ENCODE assay signal across 30 cellular contexts in the genomic region with DNA sequence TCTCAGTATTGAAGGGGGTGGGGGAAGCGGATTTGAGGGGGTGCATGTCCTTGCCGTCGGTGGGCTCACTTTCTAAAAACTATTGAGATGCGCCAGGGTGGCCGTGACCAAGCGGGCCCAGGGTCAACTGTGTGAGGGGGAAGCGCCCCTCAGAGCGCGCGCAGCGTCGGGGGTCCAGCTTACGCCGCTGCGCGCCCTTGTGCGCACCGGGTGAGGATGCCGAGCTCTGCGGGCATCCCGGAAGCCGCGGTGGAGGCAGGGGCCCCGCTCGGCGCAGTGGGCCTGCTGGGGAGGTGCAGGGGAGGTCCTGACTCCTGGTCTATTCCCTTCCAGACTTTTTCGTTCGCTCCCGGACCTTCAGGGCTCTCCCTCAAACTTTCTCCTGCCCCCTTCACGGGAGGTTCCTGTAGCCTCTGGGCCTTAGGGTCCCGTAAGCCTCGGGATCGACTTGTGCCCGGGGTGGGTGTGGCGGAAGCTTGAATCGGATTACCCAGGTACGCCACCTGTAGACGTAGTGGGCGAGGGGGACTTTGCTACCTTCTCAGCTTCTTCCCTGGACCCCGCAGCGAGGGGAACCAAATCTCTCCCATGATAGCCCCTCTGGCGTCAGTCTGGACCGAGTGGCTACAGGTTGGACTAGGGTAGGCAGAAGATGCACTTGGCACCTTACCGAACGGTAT. TPM values are rescaled to one million over a fixed set of nuclear protein-coding genes. Genes with fewer than 3 reads are reported as not detected.
DNase-seq lines count a peak whose midpoint lies in the region; ATAC-seq and TF ChIP-seq lines count a peak whose summit lies in the region.
"Had no signal": no experiment of that assay in that cellular context is flagged by ENCODE, and none has a peak within 500 bp of the region (broad histone marks: within the 10 kb centered on the region; RNA-seq: fewer than 3 reads in every experiment).

No MANE protein-coding gene starts in this region.

- H3K27ac Mint-ChIP-seq in naive B cell: peak overlapping the region in 2 of 6 donors; percentile 20 to 30
- H3K27ac Mint-ChIP-seq: activated CD8-positive, alpha-beta T cell treated with anti-CD3 and anti-CD28 coated beads, Interleukin-2, amount 10 ng/mL, durations not matched to agents 7 days and 5 days; activated naive CD8-positive, alpha-beta T cell treated with anti-CD3 and anti-CD28 coated beads, Interleukin-2, amount 50 U/mL, for 24 hours; CD4-positive, CD25-positive, alpha-beta regulatory T cell; memory B cell; T-cell had no signal

- ATAC-seq in SK-N-SH treated with all-trans-retinoic acid at 6 μM for 48 hours: no peak
- no peak for ATAC-seq in naive B cell (ENCODE audit: low read depth in 2 of 2)
- ATAC-seq: activated CD8-positive, alpha-beta T cell treated with anti-CD3 and anti-CD28 coated beads, Interleukin-2, amount 10 ng/mL, durations not matched to agents 7 days and 5 days; activated naive CD8-positive, alpha-beta T cell treated with anti-CD3 and anti-CD28 coated beads, Interleukin-2, amount 50 U/mL, for 24 hours; K562; Panc1; pancreas; T-cell had no signal

- H3K27me3 ChIP-seq in SK-N-SH (ENCODE audit: insufficient read depth) (peaks cover 52% of the 10 kb centered on the region), hepatocyte (peaks cover 90% of the 10 kb centered on the region), smooth muscle cell (ENCODE audit: low read depth) (peaks cover 43% of the 10 kb centered on the region)

- WGBS in SK-N-SH (ENCODE audit: low lambda C conversion rate): 19% methylated on average over 28 of the region's 45 CpGs
- WGBS in hepatocyte (ENCODE audit: low lambda C conversion rate, missing lambda C conversion rate): 20% methylated on average over 32 of the region's 45 CpGs
- WGBS in smooth muscle cell (ENCODE audit: low lambda C conversion rate): 5% methylated on average over 45 of the region's 45 CpGs

- POLR2A ChIA-PET in SK-N-SH (lab: Yijun Ruan, JAX): no interaction called here

- H3K4me1 ChIP-seq in SK-N-SH (ENCODE audit: control insufficient read depth in 1 of 2, insufficient read depth in 2 of 2, low read depth in 1 of 2, low read length in 1 of 2) (peaks cover 0 to 32% of the 10 kb centered on the region in 2 experiments; a peak in 1 of 4 replicates), hepatocyte (ENCODE audit: insufficient read depth) (no peaks in the 10 kb centered on the region), smooth muscle cell (ENCODE audit: low read depth) (peaks cover 10% of the 10 kb centered on the region)

- H3K9me2 ChIP-seq in SK-N-SH (no peaks in the 10 kb centered on the region), hepatocyte (replicated peaks; ENCODE audit: insufficient read depth) (no peaks in the 10 kb centered on the region)

- TF ChIP-seq CTCF in SK-N-SH (IDR thresholded peaks at IDR 0.05): no peak
- TF ChIP-seq CTCF in hepatocyte (IDR thresholded peaks at IDR 0.05; ENCODE audit: poor library complexity): no peak
- no peak for TF ChIP-seq CTCF in smooth muscle cell (IDR thresholded peaks at IDR 0.05; ENCODE audit: borderline replicate concordance, insufficient read depth, poor library complexity, severe bottlenecking)

- peak overlapping the region in 5 of 8 donors; percentile 41 to 89 (median 80) for H3K4me3 Mint-ChIP-seq in naive B cell
- H3K4me3 Mint-ChIP-seq: activated naive CD8-positive, alpha-beta T cell treated with anti-CD3 and anti-CD28 coated beads, Interleukin-2, amount 50 U/mL, for 24 hours; memory B cell; T-cell had no signal

- H3K27me3 Mint-ChIP-seq in naive B cell: peaks cover 75 to 88% (median 88%) of the 10 kb centered on the region in 3 donors

- H3K4me1 Mint-ChIP-seq in naive B cell: peaks cover 28 to 43% (median 33%) of the 10 kb centered on the region in 3 donors

- CTCF ChIA-PET in SK-N-SH (lab: Yijun Ruan, JAX): interaction anchor here (0.6 kb wide), 1 partner anchor 29 kb away, joined by 3 read pairs; no protein-coding TSS in a partner anchor

- TF ChIP-seq EP300 in SK-N-SH (IDR thresholded peaks at IDR 0.05; ENCODE audit: borderline replicate concordance in 1 of 2, low read depth in 1 of 2, low read length in 1 of 2): no peak

- TF ChIP-seq RAD21 in SK-N-SH (IDR thresholded peaks at IDR 0.05; ENCODE audit: low read length): no peak

- H3K27ac ChIP-seq in SK-N-SH (ENCODE audit: low read depth in 2 of 2, low read length in 1 of 2): no peak overlapping the region
- no peak overlapping the region for H3K27ac ChIP-seq in hepatocyte
- H3K27ac ChIP-seq in smooth muscle cell (ENCODE audit: low read depth): no peak overlapping the region
- H3K27ac ChIP-seq: 22Rv1, esophagus muscularis mucosa, pancreas, upper lobe of left lung had no signal

- H3K9ac ChIP-seq in SK-N-SH (no peak overlapping the region), smooth muscle cell (ENCODE audit: low read depth) (no peak overlapping the region)

- no peaks in the 10 kb centered on the region for H3K79me2 ChIP-seq in SK-N-SH (ENCODE audit: insufficient read depth)
- peaks cover 19% of the 10 kb centered on the region for H3K79me2 ChIP-seq in hepatocyte
- H3K79me2 ChIP-seq in smooth muscle cell (ENCODE audit: low read depth): peaks cover 19% of the 10 kb centered on the region

- no peak overlapping the region for H2AFZ ChIP-seq in SK-N-SH (ENCODE audit: low read depth)
- peak overlapping the region; percentile 55 for H2AFZ ChIP-seq in hepatocyte
- H2AFZ ChIP-seq in smooth muscle cell (ENCODE audit: low read depth): peak overlapping the region; percentile 75

- no peaks in the 10 kb centered on the region for H3F3A ChIP-seq in SK-N-SH (replicated peaks; ENCODE audit: insufficient read depth)
- no peaks in the 10 kb centered on the region for H3F3A ChIP-seq in smooth muscle cell (ENCODE audit: low read depth)

- H3K4me3 ChIP-seq in SK-N-SH (ENCODE audit: low read depth in 2 of 2, low read length in 1 of 2): no peak overlapping the region
- no peak overlapping the region for H3K4me3 ChIP-seq in hepatocyte
- peak overlapping the region; percentile 84 for H3K4me3 ChIP-seq in smooth muscle cell
- H3K4me3 ChIP-seq: esophagus muscularis mucosa, K562, MG63, pancreas, sigmoid colon, upper lobe of left lung had no signal

- no peak overlapping the region for H3K4me2 ChIP-seq in SK-N-SH
- peak overlapping the region; percentile 82 for H3K4me2 ChIP-seq in hepatocyte
- H3K4me2 ChIP-seq in smooth muscle cell: peak overlapping the region; percentile 91

- peaks cover 0 to 11% (median 0%) of the 10 kb centered on the region in 7 donors for H3K9me3 Mint-ChIP-seq in naive B cell
- H3K9me3 Mint-ChIP-seq: activated naive CD8-positive, alpha-beta T cell treated with anti-CD3 and anti-CD28 coated beads, Interleukin-2, amount 50 U/mL, for 24 hours; memory B cell; T-cell had no signal

- H4K20me1 ChIP-seq in SK-N-SH (ENCODE audit: insufficient read depth) (no peaks in the 10 kb centered on the region), hepatocyte (ENCODE audit: insufficient read depth, poor library complexity, severe bottlenecking) (no peaks in the 10 kb centered on the region), smooth muscle cell (ENCODE audit: low read depth) (peaks cover 9% of the 10 kb centered on the region)

- peaks cover 0 to 6% of the 10 kb centered on the region in 2 donors for H3K36me3 Mint-ChIP-seq in naive B cell
- H3K36me3 Mint-ChIP-seq: CD4-positive, CD25-positive, alpha-beta regulatory T cell; memory B cell; T-cell had no signal

- no peaks in the 10 kb centered on the region for H3K36me3 ChIP-seq in SK-N-SH (replicated peaks in 1 of 2; ENCODE audit: control insufficient read depth in 1 of 2, insufficient read depth in 2 of 2, low read length in 1 of 2)
- H3K36me3 ChIP-seq in hepatocyte (replicated peaks; ENCODE audit: insufficient read depth, low read depth): no peaks in the 10 kb centered on the region
- H3K36me3 ChIP-seq in smooth muscle cell (ENCODE audit: low read depth): no peaks in the 10 kb centered on the region
- H3K36me3 ChIP-seq: esophagus muscularis mucosa, MG63, pancreas, sigmoid colon, upper lobe of left lung had no signal

- H3K9me3 ChIP-seq in SK-N-SH: no peaks in the 10 kb centered on the region
- no peaks in the 10 kb centered on the region for H3K9me3 ChIP-seq in hepatocyte (ENCODE audit: low read depth)
- H3K9me3 ChIP-seq in smooth muscle cell (replicated peaks; ENCODE audit: low read depth): no peaks in the 10 kb centered on the region
- H3K9me3 ChIP-seq: esophagus muscularis mucosa, MG63, pancreas, sigmoid colon, upper lobe of left lung had no signal

- DNase-seq in SK-N-SH: peak; percentile 52
- no peak for DNase-seq in hepatocyte (ENCODE audit: low spot score)
- no peak for DNase-seq in naive B cell
- DNase-seq in smooth muscle cell (lab: John Stamatoyannopoulos, UW; ENCODE audit: unreplicated experiment): no peak
- no peak for DNase-seq in amniotic stem cell (lab: John Stamatoyannopoulos, UW)
- no peak for DNase-seq in NCI-H2029 treated with DMSO at 0.1 percent for 48 hours (lab: John Stamatoyannopoulos, UW)
- DNase-seq in DMS53 treated with DMSO at 0.1 percent for 48 hours (lab: John Stamatoyannopoulos, UW; ENCODE audit: unreplicated experiment): no peak
- DNase-seq: activated CD8-positive, alpha-beta T cell treated with anti-CD3 and anti-CD28 coated beads, Interleukin-2, amount 10 ng/mL, durations not matched to agents 7 days and 5 days; activated gamma-delta T cell treated with Interleukin-2 at 50 U/mL for 16 hours; activated naive CD8-positive, alpha-beta T cell treated with anti-CD3 and anti-CD28 coated beads, Interleukin-2, amount 50 U/mL, for 24 hours; activated T-cell treated with anti-CD3 and anti-CD28 coated beads, Interleukin-2, amount 50 U/mL, for 1 hour; CD4-positive, CD25-positive, alpha-beta regulatory T cell; effector memory CD4-positive, alpha-beta T cell; foreskin melanocyte; hypothalamus; MG63; NCI-H1417 treated with DMSO at 0.1 percent for 48 hours; NCI-H2171; NCI-H524 treated with DMSO at 0.1 percent for 48 hours; SHP77 treated with DMSO at 0.1 percent for 48 hours; sigmoid colon; T-cell had no signal

TF ChIP-seq in SK-N-SH, 30 proteins besides CTCF, POLR2A, EP300 and RAD21 (continues in another document):
- TF ChIP-seq RCOR1 (IDR thresholded peaks at IDR 0.05; ENCODE audit: low read length): no peak

TF ChIP-seq in SK-N-SH treated with all-trans-retinoic acid at 6 μM for 48 hours, 23 proteins besides CTCF, POLR2A, EP300 and RAD21 (continues in another document):
- no peak for TF ChIP-seq ISL1 (CRISPR knock-in tag; IDR thresholded peaks at IDR 0.05)
- no peak for TF ChIP-seq GLIS3 (CRISPR knock-in tag; IDR thresholded peaks at IDR 0.05)

RNA-seq across cellular contexts. Expression of a gene that starts 2.5 kb away (rescaled TPM):
- polyA plus RNA-seq in SK-N-SH (2012; rRNA removed) (0.10 and 0.21 TPM in 2 replicates), hepatocyte (10.9 and 12.7 TPM in 2 replicates), naive B cell (ENCODE audit: low read depth in 6 of 6) (not detected), smooth muscle cell (20.4 and 28.1 TPM in 2 replicates)
- 0.22 and 0.24 TPM in 2 replicates for polyA plus RNA-seq in SK-N-SH (2012; cell fraction: cytosol; rRNA removed)
- polyA plus RNA-seq in SK-N-SH (2012; cell fraction: nucleus; rRNA removed): 0.91 and 1.00 TPM in 2 replicates
- total RNA-seq in hepatocyte (6.3 and 9.9 TPM in 2 replicates), smooth muscle cell (12.9 and 16.5 TPM in 2 replicates)
- total RNA-seq: activated CD8-positive, alpha-beta T cell treated with anti-CD3 and anti-CD28 coated beads, Interleukin-2, amount 10 ng/mL, durations not matched to agents 7 days and 5 days; CD4-positive, CD25-positive, alpha-beta regulatory T cell had no signal
- polyA plus RNA-seq: CD4-positive, CD25-positive, alpha-beta regulatory T cell had no signal

RNA-seq across cellular contexts. Expression of a gene that starts 50.0 kb away (rescaled TPM):
- 50.6 and 55.1 TPM in 2 replicates for polyA plus RNA-seq in SK-N-SH (2012; rRNA removed)
- polyA plus RNA-seq in SK-N-SH (2012; cell fraction: cytosol; rRNA removed): 65.6 and 68.5 TPM in 2 replicates
- 15.7 and 19.4 TPM in 2 replicates for polyA plus RNA-seq in SK-N-SH (2012; cell fraction: nucleus; rRNA removed)
- total RNA-seq in hepatocyte: 80.4 and 91.0 TPM in 2 replicates
- 233 and 249 TPM in 2 replicates for polyA plus RNA-seq in hepatocyte
- polyA plus RNA-seq in naive B cell (ENCODE audit: low read depth in 6 of 6): not detected
- total RNA-seq in smooth muscle cell: 119 and 145 TPM in 2 replicates
- 300 and 331 TPM in 2 replicates for polyA plus RNA-seq in smooth muscle cell
- total RNA-seq: activated CD8-positive, alpha-beta T cell treated with anti-CD3 and anti-CD28 coated beads, Interleukin-2, amount 10 ng/mL, durations not matched to agents 7 days and 5 days; CD4-positive, CD25-positive, alpha-beta regulatory T cell had no signal
- polyA plus RNA-seq: CD4-positive, CD25-positive, alpha-beta regulatory T cell had no signal

Comparison
In these comparisons a context has a peak if more than half of its experiments do, and no peak if none do; other contexts are left out.
1. RNA of a gene that starts 50.0 kb away (polyA plus RNA-seq): 300 to 331 TPM in smooth muscle cell, 233 to 249 TPM in hepatocyte and 15.7 to 68.5 TPM in SK-N-SH; not detected in naive B cell; every median in the first group is over 10 times any median in the second.